19 cellular contexts compared by ENCODE assay signal in the genomic region with DNA sequence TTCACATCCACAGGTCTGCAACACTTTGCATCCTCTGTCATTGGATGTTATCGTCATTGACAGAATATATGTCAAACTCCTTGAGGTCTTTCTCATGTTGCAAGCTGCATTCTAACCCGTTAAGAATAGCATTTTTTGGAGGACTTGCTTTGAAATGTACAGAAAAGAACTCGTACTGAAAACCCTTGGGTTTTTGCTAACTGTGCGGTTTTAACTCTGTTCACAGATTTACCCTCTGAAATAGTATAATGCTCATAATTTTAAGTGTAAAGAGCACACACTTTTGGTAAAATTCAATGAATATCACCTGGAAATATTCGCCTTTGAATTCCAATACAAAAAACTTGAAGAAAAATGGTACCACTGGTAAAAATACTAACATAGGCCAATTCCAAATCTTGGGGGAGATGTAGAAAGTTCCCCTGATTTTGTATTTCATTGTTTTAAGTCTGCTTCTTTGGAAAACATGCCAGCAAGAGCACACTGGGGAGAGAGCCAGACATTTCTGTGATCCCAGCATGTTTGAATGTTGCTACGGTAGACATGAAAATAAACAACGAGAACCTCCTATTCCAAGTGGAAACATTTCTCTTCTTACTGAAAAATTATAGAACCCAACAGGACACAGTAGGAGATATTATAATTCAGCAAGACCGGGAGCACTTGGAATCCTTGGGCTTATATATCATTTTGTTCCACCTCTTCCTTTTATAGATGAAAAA.
DNase-seq lines count a peak whose midpoint lies in the region; ATAC-seq and TF ChIP-seq lines count a peak whose summit lies in the region.
"Had no signal": no experiment of that assay in that cellular context is flagged by ENCODE, and none has a peak within 500 bp of the region (broad histone marks: within the 10 kb centered on the region; RNA-seq: fewer than 3 reads in every experiment).

No MANE protein-coding gene starts in this region.

- no peaks in the 10 kb centered on the region for H3K9me3 ChIP-seq in muscle layer of colon (ENCODE audit: low read length)
- no peaks in the 10 kb centered on the region for H3K9me3 ChIP-seq in uterus
- H3K9me3 ChIP-seq: Caco-2 had no signal

- H3K9ac ChIP-seq in muscle layer of colon (ENCODE audit: low read length) = no peak overlapping the region
- H3K9ac ChIP-seq: parathyroid adenoma had no signal

- intact Hi-C loops in Right ventricle myocardium superior (cut with DNase I) (no loop called here), uterus (cut with DNase I; ENCODE audit: low total_unique reads) (no loop called here)

- H3K27ac ChIP-seq in muscle layer of colon (ENCODE audit: low read depth, low read length) (peak overlapping the region; percentile 60), uterus (peak overlapping the region; percentile 38 to 53)
- H3K27ac ChIP-seq: brain microvascular endothelial cell, parathyroid adenoma had no signal

- DNase-seq in brain pericyte (ENCODE audit: low read depth, low spot score) (peak; percentile 31), Right ventricle myocardium superior (no peak), uterus (peak in 1 of 2 donors; percentile 47), NCI-H2171 (lab: John Stamatoyannopoulos, UW) (no peak)
- DNase-seq in activated CD4-positive, CD25-positive, alpha-beta regulatory T cell (lab: John Stamatoyannopoulos, UW) = no peak
- DNase-seq: activated naive CD4-positive, alpha-beta T cell treated with anti-CD3 and anti-CD28 coated beads, Interleukin-2, amount 10 ng/mL, durations not matched to agents 7 days and 5 days; brain microvascular endothelial cell; Caco-2; left colon; MV-4-11; NCI-H2029; NCI-H524 treated with DMSO at 0.1 percent for 48 hours; SHP77; stimulated activated CD4-positive, alpha-beta T cell treated with anti-CD3 and anti-CD28 coated beads, Interleukin-4, amount 100 ng/mL, for 4 hours; T-helper 1 cell had no signal

- H3K27me3 ChIP-seq in muscle layer of colon (ENCODE audit: control insufficient read depth in 1 of 2, insufficient read depth in 2 of 2, low read length in 2 of 2) (no peaks in the 10 kb centered on the region), uterus (no peaks in the 10 kb centered on the region)
- H3K27me3 ChIP-seq: brain microvascular endothelial cell had no signal

- no peak for TF ChIP-seq CTCF in uterus (IDR thresholded peaks at IDR 0.05)

- H3K4me3 ChIP-seq in muscle layer of colon (ENCODE audit: low read depth in 1 of 2, low read length in 2 of 2) (no peak overlapping the region), uterus (no peak overlapping the region)

- H3K36me3 ChIP-seq in muscle layer of colon (ENCODE audit: insufficient read depth, low read length) (no peaks in the 10 kb centered on the region), uterus (no peaks in the 10 kb centered on the region)
- H3K36me3 ChIP-seq: brain microvascular endothelial cell had no signal

- TF ChIP-seq POLR2A in uterus (IDR thresholded peaks at IDR 0.05) = no peak

- H3K4me1 ChIP-seq in muscle layer of colon (ENCODE audit: insufficient read depth, low read length) (peaks cover 56% of the 10 kb centered on the region), uterus (peaks cover 5 to 10% of the 10 kb centered on the region in 2 donors)
- H3K4me1 ChIP-seq: parathyroid adenoma had no signal

- ATAC-seq in Right ventricle myocardium superior (ENCODE audit: poor library complexity) = peak; percentile 76
- ATAC-seq in GM18873 (IDR thresholded peaks at IDR 0.05; ENCODE audit: low FRiP score, unreplicated experiment) = no peak
- ATAC-seq: esophagus mucosa had no signal
